ENCODE assay signal across 8 cellular contexts in genomic region chr7:56373314-56373713, GRCh38.
DNase-seq lines count a peak whose midpoint lies in the region; ATAC-seq, FAIRE-seq and TF ChIP-seq lines count a peak whose summit lies in the region.
"Not testable (repeated sequence)": the region's sequence is repeated elsewhere in the genome, so short reads cannot be mapped to it uniquely, and the experiment has no call there.

No MANE protein-coding gene starts in this region.

- not testable (repeated sequence) for H3K4me2 ChIP-seq in astrocyte (ENCODE audit: low read length); HepG2 (ENCODE audit: low read depth, low read length)

- intact Hi-C loops in HepG2 (cut with micrococcal nuclease; ENCODE audit: unreplicated experiment); spleen (cut with DNase I; ENCODE audit: low total_unique reads); uterus (cut with DNase I; ENCODE audit: low total_unique reads): not testable (repeated sequence)

- H3K9ac ChIP-seq in astrocyte (ENCODE audit: low read length); HepG2 (ENCODE audit: insufficient read depth, low read depth, low read length): not testable (repeated sequence)

- DNase-seq in ELR (ENCODE audit: low read depth) = peak; percentile 28
- peak; percentile 53 for DNase-seq in SK-MEL-5 (ENCODE audit: low read depth, low spot score)
- peak; percentile 18 for DNase-seq in activated CD8-positive, alpha-beta memory T cell treated with anti-CD3 and anti-CD28 coated beads, Interleukin-2, amount 50 U/mL, for 1 hour (ENCODE audit: extremely low read depth)
- DNase-seq in astrocyte (ENCODE audit: low read depth) = peak; percentile 31
- peak; percentile 32 for DNase-seq in fibroblast of the aortic adventitia (ENCODE audit: low read depth)
- peak; percentile 11 for DNase-seq in HepG2 (ENCODE audit: low spot score)
- peak; percentile 99 for DNase-seq in spleen
- DNase-seq in uterus = peak; percentile 71 to 77

- WGBS in HepG2 (ENCODE audit: low lambda C conversion rate) = 72% methylated on average over 17 of the region's 24 CpGs
- WGBS in spleen, 5 donors = 92 to 95% (median 94%) methylated on average over 11 to 19 of the region's 24 CpGs

- H4K20me1 ChIP-seq in astrocyte (ENCODE audit: insufficient read depth, low read length); HepG2 (ENCODE audit: insufficient read depth, low read length): not testable (repeated sequence)

- not testable (repeated sequence) for TF ChIP-seq CTCF in astrocyte (IDR thresholded peaks at IDR 0.05; ENCODE audit: insufficient read depth, low read depth, low read length); fibroblast of the aortic adventitia (IDR thresholded peaks at IDR 0.05; ENCODE audit: insufficient read depth, low read length); HepG2 (CRISPR knock-in tag; IDR thresholded peaks at IDR 0.05); spleen (IDR thresholded peaks at IDR 0.05 in 8 of 11, conservative IDR thresholded peaks at IDR 0.05 in 3 of 11); uterus (IDR thresholded peaks at IDR 0.05)

- FAIRE-seq in astrocyte (lab: Jason Lieb, UNC); HepG2 (lab: Jason Lieb, UNC): not testable (repeated sequence)

- H3K4me3 Mint-ChIP-seq in astrocyte (ENCODE audit: unreplicated experiment) = not testable (repeated sequence)

- H3K4me3 ChIP-seq in astrocyte (ENCODE audit: insufficient read depth, low read depth, low read length); fibroblast of the aortic adventitia (ENCODE audit: low read depth, low read length); HepG2 (replicated peaks in 1 of 3; ENCODE audit: insufficient read depth in 1 of 3, low read depth in 2 of 3, low read length in 3 of 3); spleen; uterus: not testable (repeated sequence)

- not testable (repeated sequence) for BruUV-seq in HepG2 (replicated peaks; lab: Mats Ljungman, UMichigan)

- H3K27ac Mint-ChIP-seq in astrocyte (ENCODE audit: unreplicated experiment) = not testable (repeated sequence)

- H3K4me1 ChIP-seq in astrocyte (ENCODE audit: insufficient read depth, low read length); HepG2 (ENCODE audit: insufficient read depth, low read length); spleen; uterus: not testable (repeated sequence)

- CTCF ChIA-PET in HepG2 (lab: Yijun Ruan, JAX; ENCODE audit: low intra/inter-chr PET ratio, low total read pairs) = not testable (repeated sequence)

- H3K27ac ChIP-seq in astrocyte (ENCODE audit: low read depth, low read length); HepG2 (ENCODE audit: extremely low read length, insufficient read depth, low read length); spleen; uterus: not testable (repeated sequence)

- POLR2A ChIA-PET in HepG2 (lab: Yijun Ruan, JAX) = not testable (repeated sequence)

- not testable (repeated sequence) for H3K4me1 Mint-ChIP-seq in astrocyte (ENCODE audit: low read depth, unreplicated experiment)

- H3K9me3 ChIP-seq in astrocyte (ENCODE audit: insufficient read depth, low read depth, low read length); uterus: not testable (repeated sequence)
- H3K9me3 ChIP-seq in HepG2 (ENCODE audit: low read length) = peaks cover 19% of the 10 kb centered on the region
- peaks cover 0 to 42% (median 22%) of the 10 kb centered on the region in 8 donors for H3K9me3 ChIP-seq in spleen

- not testable (repeated sequence) for TF ChIP-seq POLR2A in HepG2 (IDR thresholded peaks at IDR 0.05; ENCODE audit: insufficient read depth in 1 of 2, low read depth in 2 of 2, low read length in 2 of 2); spleen (IDR thresholded peaks at IDR 0.05); uterus (IDR thresholded peaks at IDR 0.05)

- in situ Hi-C loops in SK-MEL-5 (cut with HindIII; ENCODE audit: low pct_unique_long_range_greater_than_20kb, low sequenced_read_pairs); HepG2 (cut with HindIII; ENCODE audit: extremely low pct_ligation_motif_present, low pct_unique_long_range_greater_than_20kb): not testable (repeated sequence)

- H3K27me3 ChIP-seq in astrocyte (ENCODE audit: insufficient read depth, low read length); HepG2 (ENCODE audit: control insufficient read depth in 1 of 2, insufficient read depth in 2 of 2, low read length in 2 of 2); spleen (replicated peaks in 1 of 7); uterus: not testable (repeated sequence)

- H3K27me3 Mint-ChIP-seq in astrocyte (ENCODE audit: low read depth, unreplicated experiment) = not testable (repeated sequence)

- not testable (repeated sequence) for H3K36me3 Mint-ChIP-seq in astrocyte (ENCODE audit: low read depth, unreplicated experiment)

- H3K36me3 ChIP-seq in astrocyte (ENCODE audit: insufficient read depth, low read length); HepG2 (replicated peaks in 1 of 2; ENCODE audit: control insufficient read depth in 1 of 2, insufficient read depth in 2 of 2, low read length in 2 of 2); spleen; uterus: not testable (repeated sequence)

- ATAC-seq in HepG2 = not testable (repeated sequence)

- not testable (repeated sequence) for TF ChIP-seq RAD21 in HepG2 (CRISPR knock-in tag; IDR thresholded peaks at IDR 0.05)

- not testable (repeated sequence) for TF ChIP-seq EP300 in HepG2 (IDR thresholded peaks at IDR 0.05; ENCODE audit: low read depth in 2 of 2, low read length in 2 of 2); HepG2 (CRISPR knock-in tag; IDR thresholded peaks at IDR 0.05; ENCODE audit: borderline replicate concordance)

- H3K9me3 Mint-ChIP-seq in astrocyte (ENCODE audit: unreplicated experiment) = not testable (repeated sequence)

- not testable (repeated sequence) for H3K79me2 ChIP-seq in astrocyte (ENCODE audit: insufficient read depth, low read length); HepG2 (ENCODE audit: insufficient read depth, low read length)

- not testable (repeated sequence) for H2AFZ ChIP-seq in astrocyte (ENCODE audit: low read depth, low read length); HepG2 (ENCODE audit: low read length)

TF ChIP-seq in HepG2, 621 proteins besides CTCF, POLR2A, EP300 and RAD21 (continues in another document):
- peak; percentile 82; the same call in 1 of the 2 replicates for TF ChIP-seq MATR3 (CRISPR knock-in tag; IDR thresholded peaks at IDR 0.05)
- peak; percentile 45; the same call in 1 of the 2 replicates for TF ChIP-seq CBX5 (CRISPR knock-in tag; IDR thresholded peaks at IDR 0.05; ENCODE audit: borderline replicate concordance)
- TF ChIP-seq, protein P1, sequence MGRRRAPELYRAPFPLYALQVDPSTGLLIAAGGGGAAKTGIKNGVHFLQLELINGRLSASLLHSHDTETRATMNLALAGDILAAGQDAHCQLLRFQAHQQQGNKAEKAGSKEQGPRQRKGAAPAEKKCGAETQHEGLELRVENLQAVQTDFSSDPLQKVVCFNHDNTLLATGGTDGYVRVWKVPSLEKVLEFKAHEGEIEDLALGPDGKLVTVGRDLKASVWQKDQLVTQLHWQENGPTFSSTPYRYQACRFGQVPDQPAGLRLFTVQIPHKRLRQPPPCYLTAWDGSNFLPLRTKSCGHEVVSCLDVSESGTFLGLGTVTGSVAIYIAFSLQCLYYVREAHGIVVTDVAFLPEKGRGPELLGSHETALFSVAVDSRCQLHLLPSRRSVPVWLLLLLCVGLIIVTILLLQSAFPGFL (CRISPR knock-in tag; IDR thresholded peaks at IDR 0.05) = 0 out of 2 replicates have a peak, but pooled peaks have one; percentile 29
- 0 out of 2 replicates have a peak, but pooled peaks have one; percentile 32 for TF ChIP-seq NFAT5 (CRISPR knock-in tag; IDR thresholded peaks at IDR 0.05)

Comparison
In these comparisons a context has a peak if more than half of its experiments do, and no peak if none do; other contexts are left out.
1. DNase-seq: peak in every context shown above with its lines; median percentile 99 in spleen; 74 in uterus; 53 in SK-MEL-5; 32 in fibroblast of the aortic adventitia; 31 in astrocyte; 28 in ELR; 18 in activated CD8-positive, alpha-beta memory T cell treated with anti-CD3 and anti-CD28 coated beads, Interleukin-2, amount 50 U/mL, for 1 hour; 11 in HepG2.